Comparison of ENCODE assay signal across 8 cellular contexts in genomic region chr11:62646825-62647608, GRCh38. TPM values are rescaled to one million over a fixed set of nuclear protein-coding genes. Genes with fewer than 3 reads are reported as not detected.
A peak's percentile ranks its signal among the peaks of the same experiment; 100 is the strongest.
DNase-seq lines count a peak whose midpoint lies in the region; ATAC-seq and TF ChIP-seq lines count a peak whose summit lies in the region.

No MANE protein-coding gene starts in this region.

- RAD21 ChIA-PET in HCT116 (lab: Charles Lee; ENCODE audit: low non-redundant PET in 1 of 2, low total read pairs in 2 of 2, uncharacterized antibody in 2 of 2, unreplicated experiment in 2 of 2): interaction anchor here in 1 of 2 experiments (0.6 kb wide), 1 partner anchor 247 kb away, joined by 3 read pairs; no protein-coding TSS in a partner anchor

- H2AFZ ChIP-seq in HCT116 (ENCODE audit: low read depth, low read length, poor library complexity, severe bottlenecking): no peak overlapping the region
- no peak overlapping the region for H2AFZ ChIP-seq in SU-DHL-6 (ENCODE audit: low read depth, low read length, severe bottlenecking)

- POLR2A ChIA-PET in HCT116 (lab: Charles Lee): interaction anchor here (0.8 to 14.1 kb wide), 5 partner anchors 8 to 194 kb away, joined by 3 to 195 read pairs (median 5); partner anchors contain the start of genes B3GAT3, C11orf98 and CSKMT

- DNase-seq in HCT116 (ENCODE audit: low read depth, low spot score) (no peak), right cardiac atrium (peak in 2 of 3 donors; percentile 63 to 69), SHP77 treated with DMSO at 0.1 percent for 48 hours (lab: John Stamatoyannopoulos, UW) (no peak), NCI-H2196 (lab: John Stamatoyannopoulos, UW; ENCODE audit: unreplicated experiment) (no peak), HK-2 (ENCODE audit: unreplicated experiment) (no peak), DMS79 (lab: John Stamatoyannopoulos, UW) (no peak)

- H3K9me3 ChIP-seq in HCT116 (ENCODE audit: control insufficient read depth in 1 of 2, insufficient read depth in 1 of 2, low read depth in 1 of 2, low read length in 2 of 2): no peaks in the 10 kb centered on the region
- H3K9me3 ChIP-seq in SU-DHL-6 (ENCODE audit: insufficient read depth, low read length): no peaks in the 10 kb centered on the region
- H3K9me3 ChIP-seq in right cardiac atrium (ENCODE audit: control insufficient read depth, low read length): no peaks in the 10 kb centered on the region

- ATAC-seq in HCT116 (peak; percentile 21), right cardiac atrium (peak; percentile 1 to 2)

- BruUV-seq in HCT116 (replicated peaks; lab: Mats Ljungman, UMichigan): no TSS peak

- H4K20me1 ChIP-seq in HCT116 (ENCODE audit: insufficient read depth) (no peaks in the 10 kb centered on the region), SU-DHL-6 (ENCODE audit: low read depth, low read length) (no peaks in the 10 kb centered on the region)

- H3K4me3 ChIP-seq in HCT116 (replicated peaks in 1 of 2; ENCODE audit: low read depth in 1 of 2, low read length in 2 of 2) (no peak overlapping the region), SU-DHL-6 (ENCODE audit: insufficient read depth, low read length, poor library complexity, severe bottlenecking) (no peak overlapping the region), right cardiac atrium (ENCODE audit: low read length) (no peak overlapping the region), skin epidermis (peak overlapping the region in 4 of 7 experiments; percentile 86 to 97 (median 93))

- intact Hi-C loops in HCT116 (cut with micrococcal nuclease): loop anchor here (5.0 kb wide), 1 partner anchor 35 kb away; the partner anchor contains the start of genes EML3 and ROM1
- intact Hi-C loops in right cardiac atrium (cut with DNase I): no loop called here

- TF ChIP-seq CTCF in HCT116 (IDR thresholded peaks at IDR 0.05 in 2 of 3, conservative IDR thresholded peaks at IDR 0.05 in 1 of 3; ENCODE audit: borderline replicate concordance in 1 of 3, insufficient read depth in 1 of 3, low read depth in 2 of 3, low read length in 2 of 3) (no peak), SU-DHL-6 (IDR thresholded peaks at IDR 0.05; ENCODE audit: insufficient read depth, low read length, poor library complexity, severe bottlenecking) (no peak)

- peaks cover 4% of the 10 kb centered on the region for H3F3A ChIP-seq in SU-DHL-6 (ENCODE audit: insufficient read depth)

- H3K79me2 ChIP-seq in HCT116 (ENCODE audit: insufficient read depth, low read length) (peaks cover 65% of the 10 kb centered on the region), SU-DHL-6 (ENCODE audit: insufficient read depth, low read length) (peaks cover 52% of the 10 kb centered on the region)

- H3K27ac ChIP-seq in HCT116 (ENCODE audit: low read depth, low read length) (peak overlapping the region; percentile 41; the same call in 1 of the 2 replicates), SU-DHL-6 (ENCODE audit: low read depth, low read length) (peak overlapping the region; percentile 21; the same call in 1 of the 2 replicates), right cardiac atrium (ENCODE audit: low read length) (no peak overlapping the region), skin epidermis (peak overlapping the region in 11 of 21 experiments; percentile 1 to 97 (median 51))

- H3K9me2 ChIP-seq in HCT116 (ENCODE audit: insufficient read depth): no peaks in the 10 kb centered on the region
- H3K9me2 ChIP-seq in SU-DHL-6 (replicated peaks; ENCODE audit: insufficient read depth, low read length): no peaks in the 10 kb centered on the region

- H3K4me2 ChIP-seq in HCT116 (ENCODE audit: low read length): peak overlapping the region; percentile 84
- H3K4me2 ChIP-seq in SU-DHL-6 (ENCODE audit: low read depth, low read length, poor library complexity, severe bottlenecking): peak overlapping the region; percentile 36

- no peak for TF ChIP-seq RAD21 in HCT116 (IDR thresholded peaks at IDR 0.05; ENCODE audit: low read depth)

- H3K9ac ChIP-seq in HCT116 (ENCODE audit: low read length): no peak overlapping the region
- H3K9ac ChIP-seq in SU-DHL-6 (ENCODE audit: low read length): peak overlapping the region; percentile 98; the same call in 1 of the 2 replicates

- CTCF ChIA-PET in HCT116 (lab: Charles Lee): interaction anchor here (1.6 kb wide), 1 partner anchor 222 kb away, joined by 4 read pairs; no protein-coding TSS in a partner anchor

- 61% methylated on average over 32 of the region's 32 CpGs for WGBS in right cardiac atrium

- H3K27me3 ChIP-seq in HCT116 (ENCODE audit: insufficient read depth, low read length) (no peaks in the 10 kb centered on the region), SU-DHL-6 (ENCODE audit: low read length) (no peaks in the 10 kb centered on the region), right cardiac atrium (ENCODE audit: control insufficient read depth, insufficient read depth) (no peaks in the 10 kb centered on the region)

- H3K4me1 ChIP-seq in HCT116 (ENCODE audit: control insufficient read depth in 1 of 2, insufficient read depth in 2 of 2, low read length in 2 of 2) (peaks cover 11 to 24% of the 10 kb centered on the region in 2 experiments), right cardiac atrium (ENCODE audit: control insufficient read depth, insufficient read depth, low read length) (peaks cover 3% of the 10 kb centered on the region)

- H3K36me3 ChIP-seq in HCT116 (ENCODE audit: control insufficient read depth in 1 of 2, insufficient read depth in 2 of 2, low read length in 2 of 2): peaks cover 10 to 22% of the 10 kb centered on the region in 2 experiments; a peak in 3 of 4 replicates
- no peaks in the 10 kb centered on the region for H3K36me3 ChIP-seq in SU-DHL-6 (ENCODE audit: low read length)

- TF ChIP-seq POLR2A in HCT116 (IDR thresholded peaks at IDR 0.05; ENCODE audit: borderline replicate concordance, extremely low read depth, insufficient read depth, insufficient read length): no peak

TF ChIP-seq in HCT116, 20 proteins besides CTCF, POLR2A, EP300 and RAD21:
- TF ChIP-seq SIN3A (IDR thresholded peaks at IDR 0.05; ENCODE audit: low read depth): no peak
- TF ChIP-seq ZFX (IDR thresholded peaks at IDR 0.05): no peak
- TF ChIP-seq CEBPB (IDR thresholded peaks at IDR 0.05; ENCODE audit: low read depth): no peak
- TF ChIP-seq EZH2 (IDR thresholded peaks at IDR 0.05): no peak
- TF ChIP-seq, protein P1, sequence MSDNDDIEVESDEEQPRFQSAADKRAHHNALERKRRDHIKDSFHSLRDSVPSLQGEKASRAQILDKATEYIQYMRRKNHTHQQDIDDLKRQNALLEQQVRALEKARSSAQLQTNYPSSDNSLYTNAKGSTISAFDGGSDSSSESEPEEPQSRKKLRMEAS (IDR thresholded peaks at IDR 0.05): no peak
- TF ChIP-seq SP1 (IDR thresholded peaks at IDR 0.05; ENCODE audit: low read depth): no peak
- TF ChIP-seq JUND (IDR thresholded peaks at IDR 0.05): no peak
- no peak for TF ChIP-seq SRF (IDR thresholded peaks at IDR 0.05; ENCODE audit: low read depth)

RNA-seq across cellular contexts. Expression of gene GANAB, which starts 0.6 kb away (rescaled TPM):
- total RNA-seq in HCT116 (2021; ENCODE audit: unreplicated experiment): 410 TPM
- polyA plus RNA-seq in HCT116 (2012): 407 and 418 TPM in 2 replicates
- total RNA-seq in right cardiac atrium: 100 to 1,000 TPM; 112 to 137 (median 122) TPM
- polyA plus RNA-seq in right cardiac atrium: 66.5 TPM

RNA-seq across cellular contexts. Expression of gene INTS5, which starts 6.1 kb away (rescaled TPM):
- total RNA-seq in HCT116 (2021; ENCODE audit: unreplicated experiment) (29.1 TPM), right cardiac atrium (10 to 100 TPM; 10.4 to 13.3 (median 11.8) TPM)
- 19.8 and 23.9 TPM in 2 replicates for polyA plus RNA-seq in HCT116 (2012)
- polyA plus RNA-seq in right cardiac atrium: 6.1 TPM

RNA-seq across cellular contexts. Expression of gene C11orf98, which starts 18.0 kb away (rescaled TPM):
- total RNA-seq in HCT116 (2021; ENCODE audit: unreplicated experiment) (121 TPM), right cardiac atrium (10 to 100 TPM; 30.6 to 41.1 (median 35.2) TPM)
- 62.4 and 91.8 TPM in 2 replicates for polyA plus RNA-seq in HCT116 (2012)
- polyA plus RNA-seq in right cardiac atrium: 79.7 TPM

RNA-seq across cellular contexts. Expression of gene CSKMT, which starts 18.1 kb away (rescaled TPM):
- total RNA-seq in HCT116 (2021; ENCODE audit: unreplicated experiment): 63.5 TPM
- 12.2 and 18.7 TPM in 2 replicates for polyA plus RNA-seq in HCT116 (2012)
- total RNA-seq in right cardiac atrium: 1 to 10 TPM; 6.6 to 9.5 (median 7.3) TPM
- polyA plus RNA-seq in right cardiac atrium: 5.2 TPM

RNA-seq across cellular contexts. Expression of gene UQCC3, which starts 24.5 kb away (rescaled TPM):
- total RNA-seq in HCT116 (2021; ENCODE audit: unreplicated experiment) (17.9 TPM), right cardiac atrium (1 to 10 TPM; 5.2 to 8.6 (median 6.5) TPM)
- 25.9 and 26.5 TPM in 2 replicates for polyA plus RNA-seq in HCT116 (2012)
- polyA plus RNA-seq in right cardiac atrium: 12.9 TPM

Comparison
In these comparisons a context has a peak if more than half of its experiments do, and no peak if none do; other contexts are left out.
1. DNase-seq: peak in right cardiac atrium (2 of 3); none in HCT116 (single experiment), SHP77 treated with DMSO at 0.1 percent for 48 hours (single experiment), NCI-H2196 (single experiment), HK-2 (single experiment) and DMS79 (single experiment).
2. H3K4me3 ChIP-seq: peak in skin epidermis (4 of 7); none in HCT116 (0 of 2), SU-DHL-6 (single experiment) and right cardiac atrium (single experiment).